24 cellular contexts compared by ENCODE assay signal in genomic region chr5:137633896-137634295, GRCh38.
A peak's percentile ranks its signal among the peaks of the same experiment; 100 is the strongest.
DNase-seq lines count a peak whose midpoint lies in the region; ATAC-seq and TF ChIP-seq lines count a peak whose summit lies in the region.
"Had no signal": no experiment of that assay in that cellular context is flagged by ENCODE, and none has a peak within 500 bp of the region (broad histone marks: within the 10 kb centered on the region; RNA-seq: fewer than 3 reads in every experiment).

No MANE protein-coding gene starts in this region.

- POLR2A ChIA-PET in activated CD8-positive, alpha-beta T cell treated with anti-CD3 and anti-CD28 coated beads, Interleukin-2, amount 10 ng/mL, durations not matched to agents 7 days and 5 days (lab: Charles Lee): no interaction called here
- POLR2A ChIA-PET in activated CD8-positive, alpha-beta T cell treated with anti-CD3 and anti-CD28 coated beads for 36 hours (lab: Charles Lee): no interaction called here

- no peak for ATAC-seq in activated CD8-positive, alpha-beta T cell treated with anti-CD3 and anti-CD28 coated beads, Interleukin-2, amount 10 ng/mL, durations not matched to agents 7 days and 5 days
- ATAC-seq in activated CD8-positive, alpha-beta T cell treated with anti-CD3 and anti-CD28 coated beads for 36 hours: no peak
- ATAC-seq in lung (ENCODE audit: insufficient read depth, low FRiP score): no peak
- ATAC-seq: GM12878 had no signal

- CTCF ChIA-PET in activated CD8-positive, alpha-beta T cell treated with anti-CD3 and anti-CD28 coated beads, Interleukin-2, amount 10 ng/mL, durations not matched to agents 7 days and 5 days (lab: Charles Lee): interaction anchor here (0.6 to 1.8 kb wide), 4 partner anchors 27 to 145 kb away, joined by 3 to 13 read pairs (median 3); no protein-coding TSS in a partner anchor
- CTCF ChIA-PET in activated CD8-positive, alpha-beta T cell treated with anti-CD3 and anti-CD28 coated beads for 36 hours (lab: Charles Lee): interaction anchor here (0.8 to 1.8 kb wide), 4 partner anchors 26 to 434 kb away, joined by 3 to 12 read pairs (median 6); no protein-coding TSS in a partner anchor

- H3K27ac ChIP-seq in lung (ENCODE audit: low read depth in 1 of 2, low read length in 1 of 2): no peak overlapping the region
- H3K27ac ChIP-seq in thyroid gland: peak overlapping the region in 2 of 3 donors; percentile 44 to 57
- H3K27ac ChIP-seq: BLaER1 had no signal

- peak; percentile 12 for DNase-seq in activated CD8-positive, alpha-beta T cell treated with anti-CD3 and anti-CD28 coated beads, Interleukin-2, amount 10 ng/mL, durations not matched to agents 7 days and 5 days
- DNase-seq in activated CD8-positive, alpha-beta T cell treated with anti-CD3 and anti-CD28 coated beads for 36 hours: no peak
- peak; percentile 21 for DNase-seq in lung (ENCODE audit: low spot score)
- DNase-seq in thyroid gland: no peak
- DNase-seq in NCI-H2171 (lab: John Stamatoyannopoulos, UW): no peak
- no peak for DNase-seq in T-helper 2 cell
- DNase-seq: 8988T; ACHN; BE2C; C1 segment of cervical spinal cord; CD4-positive, alpha-beta memory T cell; CD4-positive, CD25-positive, alpha-beta regulatory T cell; CD8-positive, alpha-beta memory T cell; COR-L47; DMS 273 treated with DMSO at 0.1 percent for 48 hours; DMS153; DMS53; DMS79; DND-41; EL; GDM1 had no signal

- intact Hi-C loops in activated CD8-positive, alpha-beta T cell treated with anti-CD3 and anti-CD28 coated beads for 36 hours (cut with micrococcal nuclease): loop anchor here (5.0 kb wide), 1 partner anchor 433 kb away; no protein-coding TSS in a partner anchor
- intact Hi-C loops in thyroid gland (cut with DNase I): no loop called here

- H3K27me3 Mint-ChIP-seq in activated CD8-positive, alpha-beta T cell treated with anti-CD3 and anti-CD28 coated beads, Interleukin-2, amount 10 ng/mL, durations not matched to agents 7 days and 5 days (ENCODE audit: low read depth): no peaks in the 10 kb centered on the region
- no peaks in the 10 kb centered on the region for H3K27me3 Mint-ChIP-seq in activated CD8-positive, alpha-beta T cell treated with anti-CD3 and anti-CD28 coated beads for 36 hours
- H3K27me3 Mint-ChIP-seq: CD4-positive, alpha-beta memory T cell; CD4-positive, CD25-positive, alpha-beta regulatory T cell; CD8-positive, alpha-beta memory T cell had no signal

- H3K4me3 ChIP-seq in lung (no peak overlapping the region), thyroid gland (replicated peaks in 1 of 3) (no peak overlapping the region)
- H3K4me3 ChIP-seq: BLaER1, GM12878 had no signal

- no peaks in the 10 kb centered on the region for H3K27me3 ChIP-seq in lung (ENCODE audit: control insufficient read depth, insufficient read depth)
- H3K27me3 ChIP-seq in thyroid gland: no peaks in the 10 kb centered on the region
- H3K27me3 ChIP-seq: BE2C, BLaER1 had no signal

- H3K4me1 ChIP-seq in lung (ENCODE audit: control insufficient read depth in 2 of 2, insufficient read depth in 2 of 2, low read length in 2 of 2) (peaks cover 0 to 6% of the 10 kb centered on the region in 2 donors), thyroid gland (peaks cover 6 to 51% of the 10 kb centered on the region in 2 donors)
- H3K4me1 ChIP-seq: BLaER1 had no signal

- H3K27ac Mint-ChIP-seq in activated CD8-positive, alpha-beta T cell treated with anti-CD3 and anti-CD28 coated beads, Interleukin-2, amount 10 ng/mL, durations not matched to agents 7 days and 5 days: no peak overlapping the region
- no peak overlapping the region for H3K27ac Mint-ChIP-seq in activated CD8-positive, alpha-beta T cell treated with anti-CD3 and anti-CD28 coated beads for 36 hours
- H3K27ac Mint-ChIP-seq: CD4-positive, CD25-positive, alpha-beta regulatory T cell; CD8-positive, alpha-beta memory T cell had no signal

- no peak overlapping the region for H3K4me3 Mint-ChIP-seq in activated CD8-positive, alpha-beta T cell treated with anti-CD3 and anti-CD28 coated beads, Interleukin-2, amount 10 ng/mL, durations not matched to agents 7 days and 5 days
- H3K4me3 Mint-ChIP-seq in activated CD8-positive, alpha-beta T cell treated with anti-CD3 and anti-CD28 coated beads for 36 hours: no peak overlapping the region
- H3K4me3 Mint-ChIP-seq: CD14-positive monocyte; CD4-positive, alpha-beta memory T cell; CD4-positive, CD25-positive, alpha-beta regulatory T cell; CD8-positive, alpha-beta memory T cell had no signal

- TF ChIP-seq CTCF in activated CD8-positive, alpha-beta T cell treated with anti-CD3 and anti-CD28 coated beads for 36 hours (IDR thresholded peaks at IDR 0.05): no peak
- TF ChIP-seq CTCF in lung (IDR thresholded peaks at IDR 0.05; ENCODE audit: control extremely low read depth, extremely low read depth) (no peak), thyroid gland (IDR thresholded peaks at IDR 0.05) (no peak)

- TF ChIP-seq POLR2A in thyroid gland (IDR thresholded peaks at IDR 0.05): no peak

- H3K36me3 Mint-ChIP-seq in activated CD8-positive, alpha-beta T cell treated with anti-CD3 and anti-CD28 coated beads, Interleukin-2, amount 10 ng/mL, durations not matched to agents 7 days and 5 days (ENCODE audit: low read depth): no peaks in the 10 kb centered on the region
- H3K36me3 Mint-ChIP-seq in activated CD8-positive, alpha-beta T cell treated with anti-CD3 and anti-CD28 coated beads for 36 hours (ENCODE audit: low read depth): peaks cover 5% of the 10 kb centered on the region

- H3K4me1 Mint-ChIP-seq in activated CD8-positive, alpha-beta T cell treated with anti-CD3 and anti-CD28 coated beads, Interleukin-2, amount 10 ng/mL, durations not matched to agents 7 days and 5 days (ENCODE audit: low read depth): no peaks in the 10 kb centered on the region
- no peaks in the 10 kb centered on the region for H3K4me1 Mint-ChIP-seq in activated CD8-positive, alpha-beta T cell treated with anti-CD3 and anti-CD28 coated beads for 36 hours (ENCODE audit: low read depth)
- H3K4me1 Mint-ChIP-seq: CD14-positive monocyte; CD4-positive, alpha-beta memory T cell; CD4-positive, CD25-positive, alpha-beta regulatory T cell; CD8-positive, alpha-beta memory T cell had no signal

- WGBS in lung, 2 donors: 97 to 98% methylated on average over 9 of the region's 9 CpGs
- WGBS in thyroid gland, 2 donors: 95% methylated on average over 9 of the region's 9 CpGs

- H3K9me3 Mint-ChIP-seq in activated CD8-positive, alpha-beta T cell treated with anti-CD3 and anti-CD28 coated beads, Interleukin-2, amount 10 ng/mL, durations not matched to agents 7 days and 5 days (ENCODE audit: insufficient read depth): no peaks in the 10 kb centered on the region
- no peaks in the 10 kb centered on the region for H3K9me3 Mint-ChIP-seq in activated CD8-positive, alpha-beta T cell treated with anti-CD3 and anti-CD28 coated beads for 36 hours
- H3K9me3 Mint-ChIP-seq: CD4-positive, alpha-beta memory T cell; CD4-positive, CD25-positive, alpha-beta regulatory T cell; CD8-positive, alpha-beta memory T cell had no signal

- H3K36me3 ChIP-seq in lung (ENCODE audit: control insufficient read depth in 2 of 2, insufficient read depth in 2 of 2, low read length in 2 of 2) (peaks cover 3 to 11% of the 10 kb centered on the region in 2 donors), thyroid gland (no peaks in the 10 kb centered on the region)
- H3K36me3 ChIP-seq: BE2C had no signal

- H3K9me3 ChIP-seq in lung (ENCODE audit: control insufficient read depth in 2 of 2, insufficient read depth in 1 of 2, low read length in 1 of 2) (no peaks in the 10 kb centered on the region), thyroid gland (no peaks in the 10 kb centered on the region)
- H3K9me3 ChIP-seq: BE2C had no signal

Comparison
In these comparisons a context has a peak if more than half of its experiments do, and no peak if none do; other contexts are left out.
1. DNase-seq: peak in activated CD8-positive, alpha-beta T cell treated with anti-CD3 and anti-CD28 coated beads, Interleukin-2, amount 10 ng/mL, durations not matched to agents 7 days and 5 days (single experiment) and lung (single experiment); none in activated CD8-positive, alpha-beta T cell treated with anti-CD3 and anti-CD28 coated beads for 36 hours (single experiment), thyroid gland (0 of 2), NCI-H2171 (single experiment) and T-helper 2 cell (0 of 5).
2. H3K27ac ChIP-seq: peak in thyroid gland (2 of 3); none in lung (0 of 2).